Comparison of ENCODE assay signal across 18 cellular contexts in the genomic region with DNA sequence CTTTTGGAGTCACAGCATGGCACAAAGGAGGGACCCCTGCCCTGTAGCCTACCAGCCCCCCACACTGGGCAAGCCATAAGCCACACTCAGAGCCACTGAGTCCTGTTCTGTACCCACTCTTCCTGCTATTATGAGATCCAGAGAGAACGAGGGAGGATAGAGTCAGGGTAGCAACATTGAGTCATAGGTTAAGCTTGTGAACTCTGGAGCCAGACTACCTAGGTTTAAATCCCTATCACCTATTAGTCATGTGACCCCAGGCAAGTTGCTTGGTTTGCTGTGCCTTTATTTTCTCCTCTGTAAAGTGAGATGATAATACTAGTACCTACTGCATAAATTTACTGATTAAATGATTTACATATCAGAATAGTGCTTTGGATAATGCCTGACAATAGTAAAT. TPM values are rescaled to one million over a fixed set of nuclear protein-coding genes. Genes with fewer than 3 reads are reported as not detected.
DNase-seq lines count a peak whose midpoint lies in the region; ATAC-seq, FAIRE-seq and TF ChIP-seq lines count a peak whose summit lies in the region.
"Had no signal": no experiment of that assay in that cellular context is flagged by ENCODE, and none has a peak within 500 bp of the region (broad histone marks: within the 10 kb centered on the region; RNA-seq: fewer than 3 reads in every experiment).

No MANE protein-coding gene starts in this region.

- no peak overlapping the region for H2BK15ac ChIP-seq in H1 (ENCODE audit: low read length)

- no peaks in the 10 kb centered on the region for H3K79me1 ChIP-seq in H1 (ENCODE audit: low read depth, low read length)

- H3K27ac Mint-ChIP-seq in GM23338: no peak overlapping the region

- H3K4me3 ChIP-seq in GM23338: no peak overlapping the region
- no peak overlapping the region for H3K4me3 ChIP-seq in PC-3 (ENCODE audit: low read length)
- no peak overlapping the region for H3K4me3 ChIP-seq in H1 (ENCODE audit: extremely low read depth in 1 of 4, insufficient read depth in 2 of 4, low read depth in 3 of 4, low read length in 4 of 4)
- H3K4me3 ChIP-seq: GM12878, SJSA1 had no signal

- TF ChIP-seq EP300 in H1 (IDR thresholded peaks at IDR 0.05; ENCODE audit: borderline replicate concordance in 1 of 2, low read depth in 2 of 2, low read length in 2 of 2): no peak

- no peak overlapping the region for H4K91ac ChIP-seq in H1 (replicated peaks; ENCODE audit: insufficient read length, low read length)

- ATAC-seq in GM23338 (no peak), PC-3 (peak; percentile 35; the same call in 1 of the 2 replicates), GM21576 (IDR thresholded peaks at IDR 0.05; ENCODE audit: unreplicated experiment) (no peak), SK-N-SH treated with all-trans-retinoic acid at 6 μM for 48 hours (no peak), GM21423 (IDR thresholded peaks at IDR 0.05; ENCODE audit: unreplicated experiment) (no peak)
- ATAC-seq: GM12878 had no signal

- no peak overlapping the region for H2BK5ac ChIP-seq in H1 (ENCODE audit: low read depth, low read length)

- no peak overlapping the region for H2BK12ac ChIP-seq in H1 (ENCODE audit: low read depth, low read length)

- TF ChIP-seq POLR2A in H1 (IDR thresholded peaks at IDR 0.05; ENCODE audit: control extremely low read depth in 1 of 2, low read depth in 2 of 2, low read length in 2 of 2): no peak

- no peaks in the 10 kb centered on the region for H4K20me1 ChIP-seq in GM23338 (replicated peaks; ENCODE audit: insufficient read depth)
- no peaks in the 10 kb centered on the region for H4K20me1 ChIP-seq in PC-3 (ENCODE audit: low read length)
- H4K20me1 ChIP-seq in H1 (replicated peaks in 1 of 2; ENCODE audit: control insufficient read depth in 1 of 2, insufficient read depth in 2 of 2, low read length in 2 of 2): no peaks in the 10 kb centered on the region

- H4K5ac ChIP-seq in H1 (ENCODE audit: insufficient read length, low read depth, low read length): no peak overlapping the region

- no peak overlapping the region for H3K4me2 ChIP-seq in GM23338
- no peak overlapping the region for H3K4me2 ChIP-seq in PC-3 (ENCODE audit: low read length)
- H3K4me2 ChIP-seq in H1 (ENCODE audit: insufficient read depth in 1 of 2, low read depth in 2 of 2, low read length in 2 of 2): no peak overlapping the region

- no peak overlapping the region for H3K4ac ChIP-seq in H1 (replicated peaks; ENCODE audit: insufficient read length, low read depth, low read length)

- no peaks in the 10 kb centered on the region for H3K36me3 ChIP-seq in GM23338 (ENCODE audit: insufficient read depth)
- H3K36me3 ChIP-seq in PC-3 (ENCODE audit: low read depth, low read length): no peaks in the 10 kb centered on the region
- H3K36me3 ChIP-seq in H1 (ENCODE audit: control insufficient read depth in 2 of 4, insufficient read depth in 4 of 4, low read length in 3 of 4): no peaks in the 10 kb centered on the region
- H3K36me3 ChIP-seq: SJSA1 had no signal

- WGBS in H1 (ENCODE audit: extremely low coverage in 1 of 2, insufficient coverage in 1 of 2, insufficient read length in 1 of 2, insufficient replicate concordance in 2 of 2, low coverage in 1 of 2, low lambda C conversion rate in 2 of 2, missing lambda C conversion rate in 1 of 2), 2 experiments: 75% methylated on average over 1 of the region's 1 CpG; no CpG with 5 or more reads in 1 of the 2 experiments

- H3K4me3 Mint-ChIP-seq in GM23338: no peak overlapping the region

- H3K56ac ChIP-seq in H1 (replicated peaks; ENCODE audit: insufficient read length, low read depth, low read length): no peak overlapping the region

- DNase-seq in GM23338 (ENCODE audit: low spot score) (no peak), PC-3 (peak; percentile 44), H1 (ENCODE audit: low read depth in 1 of 2, low spot score in 2 of 2) (no peak), renal cortical epithelial cell (ENCODE audit: low read depth) (peak; percentile 53)
- DNase-seq: AML-193, H7, MV-4-11, NCI-H1694 treated with DMSO at 0.1 percent for 48 hours, NCI-H2227 treated with DMSO at 0.1 percent for 48 hours, NCI-H524, T-helper 2 cell had no signal

- H3K4me1 Mint-ChIP-seq in GM23338: peaks cover 10% of the 10 kb centered on the region

- no peak for TF ChIP-seq RAD21 in H1 (IDR thresholded peaks at IDR 0.05 in 1 of 2, conservative IDR thresholded peaks at IDR 0.05 in 1 of 2; ENCODE audit: low read depth in 2 of 2, low read length in 2 of 2)

- BruUV-seq in PC-3 (replicated peaks; lab: Mats Ljungman, UMichigan): no TSS peak

- no peaks in the 10 kb centered on the region for H3F3A ChIP-seq in GM23338 (replicated peaks; ENCODE audit: low read depth)
- no peaks in the 10 kb centered on the region for H3F3A ChIP-seq in PC-3 (ENCODE audit: low read length, unreplicated experiment)

- H3K9me3 Mint-ChIP-seq in GM23338: no peaks in the 10 kb centered on the region

- FAIRE-seq in H1 (lab: Jason Lieb, UNC): no peak
- FAIRE-seq: GM12878, GM19239 had no signal

- H2BK20ac ChIP-seq in H1 (ENCODE audit: low read length): no peak overlapping the region

- no peaks in the 10 kb centered on the region for H3K36me3 Mint-ChIP-seq in GM23338 (ENCODE audit: low read depth)

- no peak for TF ChIP-seq CTCF in GM23338 (conservative IDR thresholded peaks at IDR 0.05; ENCODE audit: low read depth in 2 of 2)
- TF ChIP-seq CTCF in PC-3 (conservative IDR thresholded peaks at IDR 0.05; ENCODE audit: low read depth, low read length): no peak
- TF ChIP-seq CTCF in H1 (IDR thresholded peaks at IDR 0.05; ENCODE audit: control extremely low read depth in 1 of 3, insufficient read depth in 1 of 3, low read depth in 1 of 3, low read length in 3 of 3): no peak

- no peak overlapping the region for H3K18ac ChIP-seq in H1 (ENCODE audit: extremely low read depth, low read length)

- H3K4me1 ChIP-seq in GM23338 (ENCODE audit: insufficient read depth) (no peaks in the 10 kb centered on the region), PC-3 (ENCODE audit: insufficient read depth, low read length) (peaks cover 5% of the 10 kb centered on the region; the same call in 1 of the 2 replicates), H1 (replicated peaks in 1 of 4; ENCODE audit: control insufficient read depth in 3 of 4, insufficient read depth in 4 of 4, low read length in 3 of 4) (peaks cover 0 to 2% (median 0%) of the 10 kb centered on the region in 4 experiments; a peak in 2 of 7 replicates)
- H3K4me1 ChIP-seq: SJSA1 had no signal

- no peaks in the 10 kb centered on the region for H3K79me2 ChIP-seq in GM23338 (replicated peaks; ENCODE audit: insufficient read depth)
- H3K79me2 ChIP-seq in PC-3 (ENCODE audit: low read length): no peaks in the 10 kb centered on the region
- H3K79me2 ChIP-seq in H1 (ENCODE audit: control insufficient read depth in 1 of 2, insufficient read depth in 2 of 2, low read length in 2 of 2): no peaks in the 10 kb centered on the region

- no peaks in the 10 kb centered on the region for H3K27me3 ChIP-seq in GM23338 (ENCODE audit: insufficient read depth)
- no peaks in the 10 kb centered on the region for H3K27me3 ChIP-seq in PC-3 (ENCODE audit: low read length)
- no peaks in the 10 kb centered on the region; a peak in 1 of 7 replicates for H3K27me3 ChIP-seq in H1 (replicated peaks in 1 of 4; ENCODE audit: control insufficient read depth in 3 of 4, extremely low read depth in 1 of 4, insufficient read depth in 3 of 4, low read length in 3 of 4)
- H3K27me3 ChIP-seq: SJSA1 had no signal

- no peak overlapping the region for H2AK5ac ChIP-seq in H1 (ENCODE audit: low read depth, low read length)

- H3K27me3 Mint-ChIP-seq in GM23338 (ENCODE audit: insufficient read depth, low read depth, poor library complexity): peaks cover 6% of the 10 kb centered on the region

- H3K9me3 ChIP-seq in PC-3 (ENCODE audit: low read length) (no peaks in the 10 kb centered on the region), H1 (ENCODE audit: insufficient read depth in 2 of 2, low read depth in 1 of 2, low read length in 1 of 2) (peaks cover 0 to 3% of the 10 kb centered on the region in 2 experiments; a peak in 1 of 4 replicates)
- H3K9me3 ChIP-seq: SJSA1 had no signal

- H3K9ac ChIP-seq in PC-3 (ENCODE audit: low read length) (no peak overlapping the region), H1 (replicated peaks in 1 of 4; ENCODE audit: extremely low read depth in 1 of 4, low read depth in 3 of 4, low read length in 3 of 4) (no peak overlapping the region)

- no peak overlapping the region for H2BK120ac ChIP-seq in H1 (replicated peaks; ENCODE audit: low read depth, low read length)

- POLR2A ChIA-PET in PC-3 (lab: Charles Lee; ENCODE audit: unreplicated experiment) (interaction anchor here (0.5 kb wide), 1 partner anchor 25 kb away, joined by 19 read pairs; no protein-coding TSS in a partner anchor), H1 (lab: Charles Lee; ENCODE audit: partially characterized antibody) (interaction anchor here (2.8 kb wide), 1 partner anchor 15 kb away, joined by 11 read pairs; a partner anchor contains a TSS)

- CTCF ChIA-PET in PC-3 (lab: Charles Lee): no interaction called here
- CTCF ChIA-PET in H1 (lab: Charles Lee; ENCODE audit: partially characterized antibody): interaction anchor here (0.7 to 3.6 kb wide), 6 partner anchors 9 to 170 kb away, joined by 4 to 21 read pairs (median 10); a partner anchor contains a TSS

- H3K9me2 ChIP-seq in GM23338 (ENCODE audit: insufficient read depth): no peaks in the 10 kb centered on the region; the same call in 1 of the 2 replicates
- H3K9me2 ChIP-seq in PC-3 (replicated peaks; ENCODE audit: low read length): no peaks in the 10 kb centered on the region

- no peak overlapping the region for H4K8ac ChIP-seq in H1 (ENCODE audit: extremely low read depth, insufficient read depth, low read length)

- no peaks in the 10 kb centered on the region for H3K23me2 ChIP-seq in H1 (ENCODE audit: low read depth, low read length)

- intact Hi-C loops in PC-3 (cut with micrococcal nuclease): no loop called here

- H3K23ac ChIP-seq in H1 (ENCODE audit: insufficient read length): no peak overlapping the region

- no peak overlapping the region for H3K14ac ChIP-seq in H1 (ENCODE audit: insufficient read length)

- H3K27ac ChIP-seq in GM23338 (ENCODE audit: low read depth) (no peak overlapping the region), PC-3 (ENCODE audit: low read length) (no peak overlapping the region), H1 (ENCODE audit: low read depth, low read length) (no peak overlapping the region)
- H3K27ac ChIP-seq: C4-2B, SJSA1 had no signal

- H2AFZ ChIP-seq in GM23338 (peak overlapping the region; percentile 33; the same call in 1 of the 2 replicates), PC-3 (ENCODE audit: low read length) (no peak overlapping the region), H1 (ENCODE audit: low read length) (peak overlapping the region; percentile 79; the same call in 1 of the 2 replicates)

RNA-seq across cellular contexts. Expression of a gene that starts 0.5 kb away (rescaled TPM):
- total RNA-seq in GM23338 (2014; rRNA removed; shearing (Covaris generic)): 2.7 TPM in 1 of 2 replicates, not detected in the other
- polyA plus RNA-seq in GM23338 (2016; fragmentation: Nextera tagmentation; extraction: Ambion mirVana) (not detected in 2 replicates), H1 (2011; rRNA removed) (3.2 and 4.5 TPM in 2 replicates)
- total RNA-seq in PC-3 (2014; rRNA removed) (6.6 and 6.7 TPM in 2 replicates), renal cortical epithelial cell (1.2 and 3.6 TPM in 2 replicates)
- 1.8 and 2.6 TPM in 2 replicates for total RNA-seq in H1 (2021; fragmentation: NEBNext Ultra II Directional; extraction: Animal tissue kit (Norgen Biotek cat#: 25700))
- 5.0 TPM for polyA plus RNA-seq in H1 (2011; cell fraction: cytosol; rRNA removed)
- polyA plus RNA-seq in H1 (2011; cell fraction: nucleus; rRNA removed): 3.8 TPM
- polyA plus RNA-seq in H1 (2012, experiment 1 of 2): 1.9 to 2.5 TPM (median 2.0 TPM) in 4 replicates
- 2.7 TPM for polyA plus RNA-seq in H1 (2012, experiment 2 of 2)
- 4.3 TPM for polyA plus RNA-seq in H1 (2013, experiment 1 of 2)
- 4.0 TPM for polyA plus RNA-seq in H1 (2013, experiment 2 of 2)
- polyA minus RNA-seq in H1 (2011; rRNA and poly(A)+ RNA removed): 1.6 and 2.0 TPM in 2 replicates
- polyA minus RNA-seq in H1 (2011; cell fraction: cytosol; rRNA and poly(A)+ RNA removed): not detected
- 4.3 TPM for polyA minus RNA-seq in H1 (2011; cell fraction: nucleus; rRNA and poly(A)+ RNA removed)

RNA-seq across cellular contexts. Expression of a gene that starts 14.6 kb away (rescaled TPM):
- 114 and 118 TPM in 2 replicates for total RNA-seq in GM23338 (2014; rRNA removed; shearing (Covaris generic))
- polyA plus RNA-seq in GM23338 (2016; fragmentation: Nextera tagmentation; extraction: Ambion mirVana): 245 and 256 TPM in 2 replicates
- total RNA-seq in PC-3 (2014; rRNA removed): 90.9 and 101 TPM in 2 replicates
- 73.1 and 86.0 TPM in 2 replicates for total RNA-seq in H1 (2021; fragmentation: NEBNext Ultra II Directional; extraction: Animal tissue kit (Norgen Biotek cat#: 25700))
- polyA plus RNA-seq in H1 (2011; rRNA removed): 83.7 and 165 TPM in 2 replicates
- polyA plus RNA-seq in H1 (2011; cell fraction: cytosol; rRNA removed): 71.6 TPM
- polyA plus RNA-seq in H1 (2011; cell fraction: nucleus; rRNA removed): 99.8 TPM
- polyA plus RNA-seq in H1 (2012, experiment 1 of 2): 15.3 to 57.1 TPM (median 42.1 TPM) in 4 replicates
- 81.4 TPM for polyA plus RNA-seq in H1 (2012, experiment 2 of 2)
- polyA plus RNA-seq in H1 (2013, experiment 1 of 2): 70.0 TPM
- polyA plus RNA-seq in H1 (2013, experiment 2 of 2): 68.5 TPM
- polyA minus RNA-seq in H1 (2011; rRNA and poly(A)+ RNA removed): 5.7 and 6.8 TPM in 2 replicates
- polyA minus RNA-seq in H1 (2011; cell fraction: cytosol; rRNA and poly(A)+ RNA removed): 31.8 TPM
- polyA minus RNA-seq in H1 (2011; cell fraction: nucleus; rRNA and poly(A)+ RNA removed): 28.2 TPM
- 34.9 and 86.8 TPM in 2 replicates for total RNA-seq in renal cortical epithelial cell

Comparison
In these comparisons a context has a peak if more than half of its experiments do, and no peak if none do; other contexts are left out.
1. DNase-seq: peak in PC-3 (single experiment) and renal cortical epithelial cell (single experiment); none in GM23338 (single experiment) and H1 (0 of 2).